Comparison of ENCODE assay signal across 13 cellular contexts in genomic region chr2:99430614-99431258, GRCh38. TPM values are rescaled to one million over a fixed set of nuclear protein-coding genes. Genes with fewer than 3 reads are reported as not detected.
DNase-seq lines count a peak whose midpoint lies in the region; ATAC-seq and TF ChIP-seq lines count a peak whose summit lies in the region.
"Had no signal": no experiment of that assay in that cellular context is flagged by ENCODE, and none has a peak within 500 bp of the region (broad histone marks: within the 10 kb centered on the region; RNA-seq: fewer than 3 reads in every experiment).

No MANE protein-coding gene starts in this region.

- CTCF ChIA-PET in MCF 10A (lab: Yijun Ruan, JAX): interaction anchor here (0.6 kb wide), 1 partner anchor 12 kb away, joined by 6 read pairs; no protein-coding TSS in a partner anchor
- CTCF ChIA-PET in activated CD8-positive, alpha-beta T cell treated with anti-CD3 and anti-CD28 coated beads, Interleukin-2, amount 10 ng/mL, durations not matched to agents 7 days and 5 days (lab: Charles Lee): interaction anchor here (1.4 kb wide), 1 partner anchor 27 kb away, joined by 3 read pairs; no protein-coding TSS in a partner anchor
- CTCF ChIA-PET in PC-3 (lab: Charles Lee): no interaction called here

- no peaks in the 10 kb centered on the region for H3K27me3 Mint-ChIP-seq in MCF 10A (ENCODE audit: insufficient read depth, unreplicated experiment)
- no peaks in the 10 kb centered on the region for H3K27me3 Mint-ChIP-seq in activated CD8-positive, alpha-beta T cell treated with anti-CD3 and anti-CD28 coated beads, Interleukin-2, amount 10 ng/mL, durations not matched to agents 7 days and 5 days (ENCODE audit: low read depth)

- TF ChIP-seq POLR2A in breast epithelium (IDR thresholded peaks at IDR 0.05): no peak

- peaks cover 3% of the 10 kb centered on the region for H3F3A ChIP-seq in PC-3 (ENCODE audit: low read length, unreplicated experiment)

- DNase-seq in MCF 10A (ENCODE audit: unreplicated experiment): no peak
- DNase-seq in breast epithelium (ENCODE audit: low spot score in 2 of 2): no peak
- no peak for DNase-seq in activated CD8-positive, alpha-beta T cell treated with anti-CD3 and anti-CD28 coated beads, Interleukin-2, amount 10 ng/mL, durations not matched to agents 7 days and 5 days
- DNase-seq in hepatocyte (ENCODE audit: low spot score): no peak
- no peak for DNase-seq in NCI-H748 treated with DMSO at 0.1 percent for 48 hours (lab: John Stamatoyannopoulos, UW)
- no peak for DNase-seq in PC-3
- no peak for DNase-seq in dermis blood vessel endothelial cell
- DNase-seq in NCI-H2196 treated with DMSO at 0.1 percent for 48 hours (lab: John Stamatoyannopoulos, UW; ENCODE audit: unreplicated experiment): no peak
- DNase-seq: activated T-cell treated with anti-CD3 and anti-CD28 coated beads, Interleukin-2, amount 50 U/mL, for 1 hour; NCI-H82; ovary had no signal

- H3K27me3 ChIP-seq in breast epithelium: no peaks in the 10 kb centered on the region
- H3K27me3 ChIP-seq in hepatocyte: no peaks in the 10 kb centered on the region
- no peaks in the 10 kb centered on the region for H3K27me3 ChIP-seq in PC-3 (ENCODE audit: low read length)
- H3K27me3 ChIP-seq: ovary, vagina had no signal

- H3K9me3 ChIP-seq in breast epithelium: no peaks in the 10 kb centered on the region
- H3K9me3 ChIP-seq in hepatocyte (ENCODE audit: low read depth): no peaks in the 10 kb centered on the region
- no peaks in the 10 kb centered on the region for H3K9me3 ChIP-seq in PC-3 (ENCODE audit: low read length)
- H3K9me3 ChIP-seq: ovary, vagina had no signal

- WGBS in hepatocyte (ENCODE audit: low lambda C conversion rate, missing lambda C conversion rate): 65% methylated on average over 4 of the region's 4 CpGs

- H3K4me1 ChIP-seq in breast epithelium (no peaks in the 10 kb centered on the region), hepatocyte (ENCODE audit: insufficient read depth) (no peaks in the 10 kb centered on the region), PC-3 (ENCODE audit: insufficient read depth, low read length) (no peaks in the 10 kb centered on the region)

- no peak overlapping the region for H3K4me3 ChIP-seq in breast epithelium
- H3K4me3 ChIP-seq in hepatocyte: no peak overlapping the region
- H3K4me3 ChIP-seq in PC-3 (ENCODE audit: low read length): no peak overlapping the region
- H3K4me3 ChIP-seq: ovary, vagina had no signal

- POLR2A ChIA-PET in MCF 10A (lab: Yijun Ruan, JAX): interaction anchor here (0.6 to 1.2 kb wide), 2 partner anchors 12 to 18 kb away, joined by 3 to 4 read pairs; no protein-coding TSS in a partner anchor
- POLR2A ChIA-PET in activated CD8-positive, alpha-beta T cell treated with anti-CD3 and anti-CD28 coated beads, Interleukin-2, amount 10 ng/mL, durations not matched to agents 7 days and 5 days (lab: Charles Lee): no interaction called here
- POLR2A ChIA-PET in PC-3 (lab: Charles Lee; ENCODE audit: unreplicated experiment): interaction anchor here (0.6 kb wide), 1 partner anchor 29 kb away, joined by 6 read pairs; no protein-coding TSS in a partner anchor

- no peaks in the 10 kb centered on the region for H3K9me2 ChIP-seq in hepatocyte (replicated peaks; ENCODE audit: insufficient read depth)
- no peaks in the 10 kb centered on the region for H3K9me2 ChIP-seq in PC-3 (replicated peaks; ENCODE audit: low read length)

- no peaks in the 10 kb centered on the region for H4K20me1 ChIP-seq in hepatocyte (ENCODE audit: insufficient read depth, poor library complexity, severe bottlenecking)
- no peaks in the 10 kb centered on the region for H4K20me1 ChIP-seq in PC-3 (ENCODE audit: low read length)

- no peak overlapping the region for H3K4me3 Mint-ChIP-seq in MCF 10A (ENCODE audit: unreplicated experiment)
- H3K4me3 Mint-ChIP-seq in activated CD8-positive, alpha-beta T cell treated with anti-CD3 and anti-CD28 coated beads, Interleukin-2, amount 10 ng/mL, durations not matched to agents 7 days and 5 days: no peak overlapping the region
- H3K4me3 Mint-ChIP-seq: CD14-positive monocyte had no signal

- no peak for ATAC-seq in activated CD8-positive, alpha-beta T cell treated with anti-CD3 and anti-CD28 coated beads, Interleukin-2, amount 10 ng/mL, durations not matched to agents 7 days and 5 days
- no peak for ATAC-seq in PC-3

- H3K27ac ChIP-seq in breast epithelium (no peak overlapping the region), hepatocyte (peak overlapping the region; percentile 43), PC-3 (ENCODE audit: low read length) (no peak overlapping the region)
- H3K27ac ChIP-seq: ovary, vagina had no signal

- peak overlapping the region; percentile 49 for H3K27ac Mint-ChIP-seq in MCF 10A (ENCODE audit: low read depth, unreplicated experiment)
- peak overlapping the region; percentile 31 for H3K27ac Mint-ChIP-seq in activated CD8-positive, alpha-beta T cell treated with anti-CD3 and anti-CD28 coated beads, Interleukin-2, amount 10 ng/mL, durations not matched to agents 7 days and 5 days

- no peak overlapping the region for H3K9ac ChIP-seq in PC-3 (ENCODE audit: low read length)

- H3K36me3 Mint-ChIP-seq in MCF 10A (ENCODE audit: insufficient read depth, unreplicated experiment): peaks cover 44% of the 10 kb centered on the region
- H3K36me3 Mint-ChIP-seq in activated CD8-positive, alpha-beta T cell treated with anti-CD3 and anti-CD28 coated beads, Interleukin-2, amount 10 ng/mL, durations not matched to agents 7 days and 5 days (ENCODE audit: low read depth): peaks cover 35% of the 10 kb centered on the region

- H3K79me2 ChIP-seq in hepatocyte (no peaks in the 10 kb centered on the region), PC-3 (ENCODE audit: low read length) (no peaks in the 10 kb centered on the region)

- intact Hi-C loops in MCF 10A (cut with micrococcal nuclease) (no loop called here), breast epithelium (cut with DNase I; ENCODE audit: low total_unique reads) (no loop called here), PC-3 (cut with micrococcal nuclease) (no loop called here)

- H3K4me1 Mint-ChIP-seq in MCF 10A (ENCODE audit: insufficient read depth, unreplicated experiment): peaks cover 6% of the 10 kb centered on the region
- peaks cover 15% of the 10 kb centered on the region for H3K4me1 Mint-ChIP-seq in activated CD8-positive, alpha-beta T cell treated with anti-CD3 and anti-CD28 coated beads, Interleukin-2, amount 10 ng/mL, durations not matched to agents 7 days and 5 days (ENCODE audit: low read depth)

- no TSS peak for BruUV-seq in MCF 10A (replicated peaks; lab: Mats Ljungman, UMichigan)
- no TSS peak for BruUV-seq in PC-3 (replicated peaks; lab: Mats Ljungman, UMichigan)

- H2AFZ ChIP-seq in hepatocyte: no peak overlapping the region
- no peak overlapping the region for H2AFZ ChIP-seq in PC-3 (ENCODE audit: low read length)

- H3K9me3 Mint-ChIP-seq in MCF 10A (ENCODE audit: unreplicated experiment): no peaks in the 10 kb centered on the region
- no peaks in the 10 kb centered on the region for H3K9me3 Mint-ChIP-seq in activated CD8-positive, alpha-beta T cell treated with anti-CD3 and anti-CD28 coated beads, Interleukin-2, amount 10 ng/mL, durations not matched to agents 7 days and 5 days (ENCODE audit: insufficient read depth)
- H3K9me3 Mint-ChIP-seq: CD14-positive monocyte had no signal

- H3K4me2 ChIP-seq in hepatocyte (peak overlapping the region; percentile 17), PC-3 (ENCODE audit: low read length) (no peak overlapping the region)

- peaks cover 22% of the 10 kb centered on the region for H3K36me3 ChIP-seq in breast epithelium
- no peaks in the 10 kb centered on the region for H3K36me3 ChIP-seq in hepatocyte (replicated peaks; ENCODE audit: insufficient read depth, low read depth)
- H3K36me3 ChIP-seq in PC-3 (ENCODE audit: low read depth, low read length): peaks cover 24% of the 10 kb centered on the region
- H3K36me3 ChIP-seq: ovary had no signal

- no peak for TF ChIP-seq CTCF in MCF 10A (IDR thresholded peaks at IDR 0.05; ENCODE audit: unreplicated experiment)
- no peak for TF ChIP-seq CTCF in breast epithelium (IDR thresholded peaks at IDR 0.05)
- no peak for TF ChIP-seq CTCF in hepatocyte (IDR thresholded peaks at IDR 0.05; ENCODE audit: poor library complexity)
- no peak for TF ChIP-seq CTCF in PC-3 (conservative IDR thresholded peaks at IDR 0.05; ENCODE audit: low read depth, low read length)

RNA-seq across cellular contexts. Expression of gene REV1, which starts 59.1 kb away (rescaled TPM):
- total RNA-seq in MCF 10A (2022) (33.2 and 38.6 TPM in 2 replicates), breast epithelium (10 to 100 TPM; 40.8 to 89.1 (median 78.0) TPM), hepatocyte (31.2 and 31.4 TPM in 2 replicates), PC-3 (2014; rRNA removed) (17.9 and 29.0 TPM in 2 replicates), dermis blood vessel endothelial cell (38.9 and 47.1 TPM in 2 replicates)
- 10 to 100 TPM; 39.4 to 42.1 TPM for total RNA-seq in activated CD8-positive, alpha-beta T cell treated with anti-CD3 and anti-CD28 coated beads, Interleukin-2, amount 10 ng/mL, durations not matched to agents 7 days and 5 days
- polyA plus RNA-seq in hepatocyte: 23.9 and 25.9 TPM in 2 replicates
